17 cellular contexts compared by ENCODE assay signal in genomic region chr1:94209425-94209824, GRCh38. TPM values are rescaled to one million over a fixed set of nuclear protein-coding genes. Genes with fewer than 3 reads are reported as not detected.
DNase-seq lines count a peak whose midpoint lies in the region; ATAC-seq and TF ChIP-seq lines count a peak whose summit lies in the region.
"Had no signal": no experiment of that assay in that cellular context is flagged by ENCODE, and none has a peak within 500 bp of the region (broad histone marks: within the 10 kb centered on the region; RNA-seq: fewer than 3 reads in every experiment).

No MANE protein-coding gene starts in this region.

- DNase-seq in GM03348 (ENCODE audit: low spot score) (peak; percentile 81), amniotic epithelial cell (ENCODE audit: low read depth) (peak; percentile 75), psoas muscle (no peak), putamen (ENCODE audit: low spot score) (no peak)
- no peak for DNase-seq in activated T-cell treated with anti-CD3 and anti-CD28 coated beads, Interleukin-2, amount 50 U/mL, for 4 hours
- DNase-seq: activated CD4-positive, alpha-beta memory T cell treated with anti-CD3 and anti-CD28 coated beads, Interleukin-2, amount 10 ng/mL, durations not matched to agents 7 days and 5 days; activated effector memory CD4-positive, alpha-beta T cell treated with anti-CD3 and anti-CD28 coated beads, Interleukin-2, amount 50 U/mL, for 16 hours; GDM1; mucosa of descending colon; NCI-H2029 treated with DMSO at 0.1 percent for 48 hours; stimulated activated CD4-positive, alpha-beta T cell treated with anti-CD3 and anti-CD28 coated beads, Interleukin-2, amount 100 ng/mL, for 48 hours; uterus had no signal

- peaks cover 6% of the 10 kb centered on the region for H3K9me3 Mint-ChIP-seq in activated T-cell treated with anti-CD3 and anti-CD28 coated beads, Interleukin-2, amount 50 U/mL, for 4 hours
- H3K9me3 Mint-ChIP-seq: activated CD4-positive, alpha-beta memory T cell treated with anti-CD3 and anti-CD28 coated beads, Interleukin-2, amount 10 ng/mL, durations not matched to agents 7 days and 5 days had no signal

- H3K4me1 ChIP-seq in gastroesophageal sphincter, result no peaks in the 10 kb centered on the region
- H3K4me1 ChIP-seq in psoas muscle, result peaks cover 10% of the 10 kb centered on the region
- H3K4me1 ChIP-seq: uterus had no signal

- no peak overlapping the region for H3K4me3 Mint-ChIP-seq in activated T-cell treated with anti-CD3 and anti-CD28 coated beads, Interleukin-2, amount 50 U/mL, for 4 hours
- H3K4me3 Mint-ChIP-seq: activated CD4-positive, alpha-beta memory T cell treated with anti-CD3 and anti-CD28 coated beads, Interleukin-2, amount 10 ng/mL, durations not matched to agents 7 days and 5 days had no signal

- H3K36me3 Mint-ChIP-seq in activated T-cell treated with anti-CD3 and anti-CD28 coated beads, Interleukin-2, amount 50 U/mL, for 4 hours (ENCODE audit: insufficient read depth), result no peaks in the 10 kb centered on the region

- peaks cover 12% of the 10 kb centered on the region for H3K27me3 Mint-ChIP-seq in activated T-cell treated with anti-CD3 and anti-CD28 coated beads, Interleukin-2, amount 50 U/mL, for 4 hours (ENCODE audit: low read depth)
- H3K27me3 Mint-ChIP-seq: progenitor cell of endocrine pancreas had no signal

- no peak for TF ChIP-seq EP300 in gastroesophageal sphincter (IDR thresholded peaks at IDR 0.05)

- H3K36me3 ChIP-seq in gastroesophageal sphincter (peaks cover 0 to 15% of the 10 kb centered on the region in 2 donors), psoas muscle (ENCODE audit: insufficient read depth in 1 of 2, low read depth in 1 of 2) (peaks cover 0 to 36% of the 10 kb centered on the region in 2 donors)
- H3K36me3 ChIP-seq: uterus had no signal

- no peaks in the 10 kb centered on the region for H3K9me3 ChIP-seq in gastroesophageal sphincter
- H3K9me3 ChIP-seq in psoas muscle, result peaks cover 4% of the 10 kb centered on the region
- H3K9me3 ChIP-seq: mucosa of descending colon, uterus had no signal

- no peaks in the 10 kb centered on the region for H3K4me1 Mint-ChIP-seq in activated T-cell treated with anti-CD3 and anti-CD28 coated beads, Interleukin-2, amount 50 U/mL, for 4 hours (ENCODE audit: low read depth)
- H3K4me1 Mint-ChIP-seq: activated CD4-positive, alpha-beta memory T cell treated with anti-CD3 and anti-CD28 coated beads, Interleukin-2, amount 10 ng/mL, durations not matched to agents 7 days and 5 days had no signal

- no peak for TF ChIP-seq CTCF in gastroesophageal sphincter (IDR thresholded peaks at IDR 0.05)
- no peak for TF ChIP-seq CTCF in psoas muscle (IDR thresholded peaks at IDR 0.05)

- no peak for TF ChIP-seq POLR2A in gastroesophageal sphincter (IDR thresholded peaks at IDR 0.05)

- ATAC-seq in gastroesophageal sphincter (peak; percentile 78), psoas muscle (peak; percentile 52 to 87 (median 72)), GM19328 (IDR thresholded peaks at IDR 0.05; ENCODE audit: unreplicated experiment) (no peak), HG03354 (IDR thresholded peaks at IDR 0.05; ENCODE audit: poor library complexity, severe bottlenecking, unreplicated experiment) (no peak)
- no peak for ATAC-seq in activated T-cell treated with anti-CD3 and anti-CD28 coated beads, Interleukin-2, amount 50 U/mL, for 4 hours
- ATAC-seq: mucosa of descending colon had no signal

- intact Hi-C loops in psoas muscle (cut with DNase I), result no loop called here

- H3K27ac ChIP-seq in gastroesophageal sphincter (no peak overlapping the region), psoas muscle (no peak overlapping the region)
- H3K27ac ChIP-seq: cardiac muscle cell, uterus had no signal

- H3K4me3 ChIP-seq in gastroesophageal sphincter, result no peak overlapping the region
- H3K4me3 ChIP-seq in psoas muscle, result no peak overlapping the region
- H3K4me3 ChIP-seq: cardiac muscle cell, mucosa of descending colon, uterus had no signal

- H3K27me3 ChIP-seq in gastroesophageal sphincter (no peaks in the 10 kb centered on the region), psoas muscle (ENCODE audit: insufficient read depth in 3 of 3, low read length in 2 of 3) (no peaks in the 10 kb centered on the region)
- H3K27me3 ChIP-seq: cardiac muscle cell, uterus had no signal

RNA-seq across cellular contexts. Expression of gene ARHGAP29, which starts 28.0 kb away (rescaled TPM):
- total RNA-seq in gastroesophageal sphincter (10 to 100 TPM; 21.9 to 78.4 (median 34.8) TPM), psoas muscle (10 to 100 TPM; 11.8 to 20.0 (median 15.7) TPM)
- 1 to 10 TPM; 5.1 to 7.9 (median 6.3) TPM for polyA plus RNA-seq in psoas muscle
- under 1 TPM; 0.16 to 0.33 (median 0.26) TPM for total RNA-seq in activated T-cell treated with anti-CD3 and anti-CD28 coated beads, Interleukin-2, amount 50 U/mL, for 4 hours

Comparison
In these comparisons a context has a peak if more than half of its experiments do, and no peak if none do; other contexts are left out.
1. DNase-seq: peak in GM03348 (single experiment) and amniotic epithelial cell (single experiment); none in psoas muscle (0 of 2), putamen (single experiment) and activated T-cell treated with anti-CD3 and anti-CD28 coated beads, Interleukin-2, amount 50 U/mL, for 4 hours (single experiment).
2. ATAC-seq: peak in gastroesophageal sphincter (single experiment) and psoas muscle (4 of 4); none in GM19328 (single experiment), HG03354 (single experiment) and activated T-cell treated with anti-CD3 and anti-CD28 coated beads, Interleukin-2, amount 50 U/mL, for 4 hours (0 of 2).
3. RNA of gene ARHGAP29, which starts 28.0 kb away (total RNA-seq): 21.9 to 78.4 TPM in gastroesophageal sphincter and 11.8 to 20.0 TPM in psoas muscle; 0.16 to 0.33 TPM in activated T-cell treated with anti-CD3 and anti-CD28 coated beads, Interleukin-2, amount 50 U/mL, for 4 hours; every median in the first group is over 4 times any median in the second.